24 cellular contexts compared by ENCODE assay signal in the genomic region with DNA sequence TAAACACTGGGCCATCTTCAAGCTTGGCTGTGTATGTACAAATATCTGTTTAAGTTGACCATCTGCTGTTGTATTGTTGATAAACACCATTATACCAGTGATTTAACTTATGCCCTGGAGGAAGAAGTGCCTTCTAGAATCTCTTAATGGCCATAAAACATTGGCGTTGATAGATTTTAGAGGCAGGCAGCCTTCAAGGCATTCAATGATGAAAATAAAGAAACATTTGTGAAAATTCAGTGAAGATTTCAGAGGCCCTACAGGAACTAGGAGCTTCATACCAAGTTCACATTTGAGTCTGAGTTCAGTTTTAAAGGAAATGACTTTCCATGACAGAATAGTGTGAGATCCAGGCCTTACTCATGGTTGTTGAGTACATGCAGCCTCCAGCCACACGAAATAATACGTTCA. TPM values are rescaled to one million over a fixed set of nuclear protein-coding genes. Genes with fewer than 3 reads are reported as not detected.
A peak's percentile ranks its signal among the peaks of the same experiment; 100 is the strongest.
DNase-seq lines count a peak whose midpoint lies in the region; ATAC-seq and TF ChIP-seq lines count a peak whose summit lies in the region.
"Had no signal": no experiment of that assay in that cellular context is flagged by ENCODE, and none has a peak within 500 bp of the region (broad histone marks: within the 10 kb centered on the region; RNA-seq: fewer than 3 reads in every experiment).

No MANE protein-coding gene starts in this region.

- H3K9me3 Mint-ChIP-seq in nephron progenitor cell (no peaks in the 10 kb centered on the region), natural killer cell (no peaks in the 10 kb centered on the region)
- H3K9me3 Mint-ChIP-seq: activated CD4-positive, alpha-beta memory T cell treated with anti-CD3 and anti-CD28 coated beads, Interleukin-2, amount 10 ng/mL, durations not matched to agents 7 days and 5 days; activated naive CD4-positive, alpha-beta T cell treated with anti-CD3 and anti-CD28 coated beads, Interleukin-2, amount 50 U/mL, for 72 hours; activated T-cell treated with anti-CD3 and anti-CD28 coated beads, Interleukin-2, amount 50 U/mL, for 24 hours; CD4-positive, alpha-beta T cell; IgD-negative memory B cell; stimulated activated naive CD8-positive, alpha-beta T cell treated with anti-CD3 and anti-CD28 coated beads, Interleukin-15, amount 100 ng/mL, for 72 hours had no signal

- H3K9me3 ChIP-seq in WERI-Rb-1 (ENCODE audit: severe bottlenecking) (no peaks in the 10 kb centered on the region), esophagus muscularis mucosa (no peaks in the 10 kb centered on the region)
- H3K9me3 ChIP-seq: mucosa of descending colon, right lobe of liver had no signal

- peak; percentile 53 for DNase-seq in EL
- DNase-seq in WERI-Rb-1 = no peak
- DNase-seq in esophagus muscularis mucosa (ENCODE audit: extremely low spot score) = no peak
- no peak for DNase-seq in nephron progenitor cell
- DNase-seq in activated T-cell treated with anti-CD3 and anti-CD28 coated beads, Interleukin-2, amount 50 U/mL, for 48 hours = no peak
- DNase-seq in natural killer cell = no peak
- DNase-seq in left colon = no peak
- DNase-seq: activated CD4-positive, alpha-beta memory T cell treated with anti-CD3 and anti-CD28 coated beads, Interleukin-2, amount 10 ng/mL, durations not matched to agents 7 days and 5 days; activated T-cell treated with anti-CD3 and anti-CD28 coated beads, Interleukin-2, amount 50 U/mL, for 24 hours; CD4-positive, alpha-beta T cell; DMS79; effector CD4-positive, alpha-beta T cell; mucosa of descending colon; MV-4-11; NCI-H510A; nucleus accumbens; right lobe of liver; stimulated activated CD4-positive, alpha-beta T cell treated with anti-CD3 and anti-CD28 coated beads, Interleukin-1b, Interleukin-23, amount 100 ng/mL, for 48 hours; stimulated activated naive CD8-positive, alpha-beta T cell treated with anti-CD3 and anti-CD28 coated beads, Interleukin-15, amount 100 ng/mL, for 72 hours; SW 1271 had no signal

- H3K4me3 ChIP-seq in WERI-Rb-1 (ENCODE audit: low read depth, low read length) (no peak overlapping the region), esophagus muscularis mucosa (no peak overlapping the region)
- H3K4me3 ChIP-seq: mucosa of descending colon, right lobe of liver had no signal

- peaks cover 26 to 98% (median 83%) of the 10 kb centered on the region in 4 donors for H3K4me1 ChIP-seq in esophagus muscularis mucosa
- H3K4me1 ChIP-seq: right lobe of liver had no signal

- H3K27ac ChIP-seq in WERI-Rb-1 (peak overlapping the region; percentile 48), esophagus muscularis mucosa (replicated peaks in 1 of 4) (peak overlapping the region; percentile 65 to 85 (median 72))
- H3K27ac ChIP-seq: right lobe of liver, RWPE1 had no signal

- H3K36me3 ChIP-seq in WERI-Rb-1 (peaks cover 58% of the 10 kb centered on the region), esophagus muscularis mucosa (no peaks in the 10 kb centered on the region)
- H3K36me3 ChIP-seq: right lobe of liver had no signal

- H3K4me3 Mint-ChIP-seq in nephron progenitor cell (no peak overlapping the region), natural killer cell (no peak overlapping the region)
- H3K4me3 Mint-ChIP-seq: activated CD4-positive, alpha-beta memory T cell treated with anti-CD3 and anti-CD28 coated beads, Interleukin-2, amount 10 ng/mL, durations not matched to agents 7 days and 5 days; activated T-cell treated with anti-CD3 and anti-CD28 coated beads, Interleukin-2, amount 50 U/mL, for 24 hours; CD4-positive, alpha-beta T cell; IgD-negative memory B cell; stimulated activated naive CD8-positive, alpha-beta T cell treated with anti-CD3 and anti-CD28 coated beads, Interleukin-15, amount 100 ng/mL, for 72 hours had no signal

- H3K36me3 Mint-ChIP-seq in nephron progenitor cell (ENCODE audit: low read depth) = peaks cover 21% of the 10 kb centered on the region
- no peaks in the 10 kb centered on the region for H3K36me3 Mint-ChIP-seq in natural killer cell
- H3K36me3 Mint-ChIP-seq: activated naive CD4-positive, alpha-beta T cell treated with anti-CD3 and anti-CD28 coated beads, Interleukin-2, amount 50 U/mL, for 72 hours; IgD-negative memory B cell had no signal

- H3K27me3 Mint-ChIP-seq in nephron progenitor cell (ENCODE audit: low read depth, poor library complexity) (no peaks in the 10 kb centered on the region), natural killer cell (ENCODE audit: low read depth in 2 of 2) (peaks cover 8 to 11% of the 10 kb centered on the region in 2 donors)

- no peak for TF ChIP-seq EP300 in esophagus muscularis mucosa (IDR thresholded peaks at IDR 0.05)

- ATAC-seq in GM18498 (IDR thresholded peaks at IDR 0.05; ENCODE audit: unreplicated experiment) = no peak
- no peak for ATAC-seq in natural killer cell
- ATAC-seq in left colon = no peak
- ATAC-seq: activated naive CD4-positive, alpha-beta T cell treated with anti-CD3 and anti-CD28 coated beads, Interleukin-2, amount 50 U/mL, for 72 hours; mucosa of descending colon; right lobe of liver; stimulated activated naive CD8-positive, alpha-beta T cell treated with anti-CD3 and anti-CD28 coated beads, Interleukin-15, amount 100 ng/mL, for 72 hours had no signal

- 92% methylated on average over 3 of the region's 3 CpGs for WGBS in esophagus muscularis mucosa

- intact Hi-C loops in esophagus muscularis mucosa (cut with DNase I) (no loop called here), natural killer cell (cut with micrococcal nuclease) (no loop called here), left colon (cut with DNase I, micrococcal nuclease) (no loop called here)

- peak overlapping the region; percentile 31 for H3K27ac Mint-ChIP-seq in nephron progenitor cell
- H3K27ac Mint-ChIP-seq in natural killer cell = no peak overlapping the region
- H3K27ac Mint-ChIP-seq: activated CD4-positive, alpha-beta memory T cell treated with anti-CD3 and anti-CD28 coated beads, Interleukin-2, amount 10 ng/mL, durations not matched to agents 7 days and 5 days; activated naive CD4-positive, alpha-beta T cell treated with anti-CD3 and anti-CD28 coated beads, Interleukin-2, amount 50 U/mL, for 72 hours; activated T-cell treated with anti-CD3 and anti-CD28 coated beads, Interleukin-2, amount 50 U/mL, for 24 hours; CD4-positive, alpha-beta T cell; IgD-negative memory B cell; stimulated activated naive CD8-positive, alpha-beta T cell treated with anti-CD3 and anti-CD28 coated beads, Interleukin-15, amount 100 ng/mL, for 72 hours had no signal

- no peaks in the 10 kb centered on the region for H3K27me3 ChIP-seq in WERI-Rb-1 (ENCODE audit: insufficient read depth, low read depth, severe bottlenecking)
- H3K27me3 ChIP-seq in esophagus muscularis mucosa = no peaks in the 10 kb centered on the region
- H3K27me3 ChIP-seq: right lobe of liver had no signal

- H3K4me1 Mint-ChIP-seq in nephron progenitor cell (peaks cover 26% of the 10 kb centered on the region), natural killer cell (no peaks in the 10 kb centered on the region)
- H3K4me1 Mint-ChIP-seq: activated CD4-positive, alpha-beta memory T cell treated with anti-CD3 and anti-CD28 coated beads, Interleukin-2, amount 10 ng/mL, durations not matched to agents 7 days and 5 days; IgD-negative memory B cell; stimulated activated naive CD8-positive, alpha-beta T cell treated with anti-CD3 and anti-CD28 coated beads, Interleukin-15, amount 100 ng/mL, for 72 hours had no signal

- TF ChIP-seq POLR2A in esophagus muscularis mucosa (IDR thresholded peaks at IDR 0.05; ENCODE audit: low read depth) = no peak

- TF ChIP-seq CTCF in WERI-Rb-1 (IDR thresholded peaks at IDR 0.05; ENCODE audit: low read depth, low read length) (no peak), esophagus muscularis mucosa (IDR thresholded peaks at IDR 0.05) (no peak), nephron progenitor cell (IDR thresholded peaks at IDR 0.05) (no peak), natural killer cell (IDR thresholded peaks at IDR 0.05) (no peak)

RNA-seq across cellular contexts. Expression of a gene that starts 52.2 kb away (rescaled TPM):
- total RNA-seq in esophagus muscularis mucosa (1,000 to 10,000 TPM in 2 of 4 donors, 100 to 1,000 TPM in 2; 755 to 1,378 (median 1,096) TPM), natural killer cell (under 1 TPM in 2 of 3 donors, not detected in 1; 0.07 to 0.31 TPM), left colon (10 to 100 TPM in 1 of 2 donors, 1 to 10 TPM in 1; 6.4 to 17.1 TPM)

Comparison
In these comparisons a context has a peak if more than half of its experiments do, and no peak if none do; other contexts are left out.
1. RNA of a gene that starts 52.2 kb away (total RNA-seq): 755 to 1,378 TPM in esophagus muscularis mucosa; 6.4 to 17.1 TPM in left colon and 0.07 to 0.31 TPM in natural killer cell; every median in the first group is over 10 times any median in the second.